Comparison of ENCODE assay signal across 11 cellular contexts in the genomic region with DNA sequence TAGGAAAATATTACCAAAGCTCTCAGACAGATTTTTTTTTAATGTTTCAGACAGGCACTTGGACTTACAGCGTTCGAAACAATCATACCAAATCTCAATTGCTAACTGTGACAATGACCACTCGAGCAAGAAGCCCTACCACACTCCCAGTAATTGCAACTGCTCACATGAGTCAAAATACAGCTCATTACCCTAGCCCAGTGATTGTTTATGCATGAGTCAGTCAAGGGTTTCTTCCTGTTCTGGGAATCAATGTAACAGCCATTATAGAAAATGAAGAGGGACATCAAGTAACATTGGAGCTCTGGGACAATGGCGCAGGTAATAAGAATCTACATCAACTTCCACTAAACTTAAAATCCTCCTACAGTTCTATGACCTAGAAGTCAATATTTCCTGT. TPM values are rescaled to one million over a fixed set of nuclear protein-coding genes. Genes with fewer than 3 reads are reported as not detected.
DNase-seq lines count a peak whose midpoint lies in the region; ATAC-seq and TF ChIP-seq lines count a peak whose summit lies in the region.
"Had no signal": no experiment of that assay in that cellular context is flagged by ENCODE, and none has a peak within 500 bp of the region (broad histone marks: within the 10 kb centered on the region; RNA-seq: fewer than 3 reads in every experiment).

No MANE protein-coding gene starts in this region.

- TF ChIP-seq CTCF in heart left ventricle (IDR thresholded peaks at IDR 0.05), result no peak

- H3K4me3 ChIP-seq in heart left ventricle, result no peak overlapping the region

- no peaks in the 10 kb centered on the region for H3K4me1 ChIP-seq in heart left ventricle

- no peaks in the 10 kb centered on the region for H3K36me3 ChIP-seq in heart left ventricle

- intact Hi-C loops in heart left ventricle (cut with DNase I), result no loop called here

- DNase-seq in Caki2 (ENCODE audit: low read depth), result peak; percentile 32
- peak; percentile 2 for DNase-seq in NAMALWA (ENCODE audit: low spot score)
- peak; percentile 75 for DNase-seq in astrocyte of the hippocampus (ENCODE audit: low read depth, low spot score)
- peak; percentile 88 for DNase-seq in kidney tubule cell (ENCODE audit: low spot score)
- no peak for DNase-seq in heart left ventricle
- no peak for DNase-seq in stimulated activated naive CD8-positive, alpha-beta T cell treated with anti-CD3 and anti-CD28 coated beads, Interleukin-15, Interleukin-2, amounts not matched to agents 100 U/mL and 50 U/mL, for 24 hours
- no peak for DNase-seq in effector CD4-positive, alpha-beta T cell
- no peak for DNase-seq in NCI-H128 (lab: John Stamatoyannopoulos, UW; ENCODE audit: unreplicated experiment)
- DNase-seq: activated T-cell treated with anti-CD3 and anti-CD28 coated beads, Interleukin-2, amount 50 U/mL, for 4 hours; effector CD8-positive, alpha-beta T cell; NCI-H187 treated with DMSO at 0.1 percent for 48 hours had no signal

- in situ Hi-C loops in Caki2 (cut with HindIII; ENCODE audit: low pct_unique_long_range_greater_than_20kb, low sequenced_read_pairs), result no loop called here

- no peak for TF ChIP-seq POLR2A in heart left ventricle (IDR thresholded peaks at IDR 0.05)

- 85 to 91% (median 89%) methylated on average over 4 of the region's 4 CpGs for WGBS in heart left ventricle, 4 donors

- ATAC-seq in heart left ventricle, result no peak
- no peak for ATAC-seq in stimulated activated naive CD8-positive, alpha-beta T cell treated with anti-CD3 and anti-CD28 coated beads, Interleukin-15, Interleukin-2, amounts not matched to agents 100 U/mL and 50 U/mL, for 24 hours
- ATAC-seq: activated T-cell treated with anti-CD3 and anti-CD28 coated beads, Interleukin-2, amount 50 U/mL, for 4 hours had no signal

- no peaks in the 10 kb centered on the region for H3K27me3 ChIP-seq in heart left ventricle

- H3K27ac ChIP-seq in heart left ventricle, result no peak overlapping the region

- no peaks in the 10 kb centered on the region for H3K9me3 ChIP-seq in heart left ventricle

RNA-seq across cellular contexts. Expression of gene SH3GLB1, which starts 56.1 kb away (rescaled TPM):
- 11.2 and 33.5 TPM in 2 replicates for total RNA-seq in Caki2 (2014; rRNA removed; shearing (Covaris generic); ENCODE audit: low replicate concordance)
- 100 to 1,000 TPM in 7 of 9 donors, 10 to 100 TPM in 2; 53.6 to 203 (median 127) TPM for total RNA-seq in heart left ventricle
- polyA plus RNA-seq in heart left ventricle, result 10 to 100 TPM; 26.3 to 77.6 TPM

Comparison
In these comparisons a context has a peak if more than half of its experiments do, and no peak if none do; other contexts are left out.
1. DNase-seq: peak in Caki2 (single experiment), NAMALWA (single experiment), astrocyte of the hippocampus (single experiment) and kidney tubule cell (single experiment); none in heart left ventricle (0 of 5), stimulated activated naive CD8-positive, alpha-beta T cell treated with anti-CD3 and anti-CD28 coated beads, Interleukin-15, Interleukin-2, amounts not matched to agents 100 U/mL and 50 U/mL, for 24 hours (single experiment), effector CD4-positive, alpha-beta T cell (single experiment) and NCI-H128 (single experiment).